ENCODE assay signal across 29 cellular contexts in the genomic region with DNA sequence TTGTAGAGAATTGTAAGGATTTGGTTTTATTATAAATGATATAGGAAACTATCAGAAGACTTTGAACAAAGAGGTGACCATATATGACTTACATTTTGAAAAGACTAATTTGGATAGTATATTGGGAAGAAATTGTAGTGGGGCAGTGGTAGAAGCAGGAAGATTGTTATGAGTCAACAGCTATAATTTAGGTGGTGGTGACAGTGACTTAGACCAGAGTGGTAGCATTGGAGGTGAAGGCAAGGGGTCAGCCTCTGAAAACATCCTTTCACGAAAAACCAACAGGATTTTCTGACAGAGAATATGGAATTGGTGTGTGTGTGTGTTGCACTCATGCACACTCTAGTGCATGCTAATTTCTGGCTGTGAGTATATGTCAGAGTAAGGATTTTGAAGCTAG. TPM values are rescaled to one million over a fixed set of nuclear protein-coding genes. Genes with fewer than 3 reads are reported as not detected.
DNase-seq lines count a peak whose midpoint lies in the region; ATAC-seq lines count a peak whose summit lies in the region.
"Had no signal": no experiment of that assay in that cellular context is flagged by ENCODE, and none has a peak within 500 bp of the region (broad histone marks: within the 10 kb centered on the region; RNA-seq: fewer than 3 reads in every experiment).

No MANE protein-coding gene starts in this region.

- ATAC-seq in GM18498 (IDR thresholded peaks at IDR 0.05; ENCODE audit: unreplicated experiment) (peak; percentile 58), GM19438 (IDR thresholded peaks at IDR 0.05; ENCODE audit: low read depth, unreplicated experiment) (peak; percentile 62), HG02884 (IDR thresholded peaks at IDR 0.05; ENCODE audit: unreplicated experiment) (peak; percentile 53), HG03196 (IDR thresholded peaks at IDR 0.05; ENCODE audit: unreplicated experiment) (no peak), GM19467 (IDR thresholded peaks at IDR 0.05; ENCODE audit: unreplicated experiment) (no peak), GM18517 (IDR thresholded peaks at IDR 0.05; ENCODE audit: unreplicated experiment) (no peak)
- ATAC-seq: activated CD8-positive, alpha-beta T cell treated with anti-CD3 and anti-CD28 coated beads for 36 hours; heart right ventricle; left lobe of liver; natural killer cell treated with Interleukin-12 subunit alpha and Interleukin-12 subunit beta and Interleukin-15 and Interleukin-18, amount 100 ng/mL, for 72 hours; sciatic nerve; SK-N-SH treated with all-trans-retinoic acid at 6 μM for 48 hours had no signal

- DNase-seq in HT1080 (ENCODE audit: low read depth), result peak; percentile 36
- DNase-seq in HuH-7.5 (ENCODE audit: low spot score), result no peak
- DNase-seq: activated B cell treated with CpG ODN at 0.5 μM for 24 hours; activated CD8-positive, alpha-beta T cell treated with anti-CD3 and anti-CD28 coated beads for 36 hours; activated naive CD4-positive, alpha-beta T cell treated with anti-CD3 and anti-CD28 coated beads, Interleukin-2, amount 50 U/mL, for 16 hours; activated T-cell treated with anti-CD3 and anti-CD28 coated beads, Interleukin-2, amount 50 U/mL, for 1 hour; anterior cingulate cortex; C1 segment of cervical spinal cord; dermis blood vessel endothelial cell; H9; heart right ventricle; NCI-H1417 treated with DMSO at 0.1 percent for 48 hours; NCI-H526; RPMI8226; stimulated activated CD4-positive, alpha-beta T cell treated with anti-CD3 and anti-CD28 coated beads, Interleukin-15, amount 100 ng/mL, for 24 hours had no signal

RNA-seq across cellular contexts. Expression of a gene that starts 8.1 kb away (rescaled TPM):
- 157 and 165 TPM in 2 replicates for total RNA-seq in HT1080 (2014; rRNA removed; shearing (Covaris generic))
- 30.9 and 36.2 TPM in 2 replicates for polyA plus RNA-seq in HT1080 (2015; cell fraction: cytosol; rRNA removed)
- polyA plus RNA-seq in HT1080 (2015; cell fraction: nucleus; rRNA removed), result 5.4 and 8.7 TPM in 2 replicates
- total RNA-seq: activated B cell treated with CpG ODN at 0.5 μM for 24 hours; activated CD8-positive, alpha-beta T cell treated with anti-CD3 and anti-CD28 coated beads for 36 hours; cardiac septum; dermis blood vessel endothelial cell; endothelial cell of umbilical vein; H9; heart right ventricle; MCF 10A; natural killer cell treated with Interleukin-12 subunit alpha and Interleukin-12 subunit beta and Interleukin-15 and Interleukin-18, amount 100 ng/mL, for 72 hours; sciatic nerve had no signal
- polyA plus RNA-seq: heart right ventricle had no signal

RNA-seq across cellular contexts. Expression of a gene that starts 23.2 kb away (rescaled TPM):
- total RNA-seq in HT1080 (2014; rRNA removed; shearing (Covaris generic)), result 15.1 and 19.5 TPM in 2 replicates
- polyA plus RNA-seq in HT1080 (2015; cell fraction: cytosol; rRNA removed), result 0.58 and 0.93 TPM in 2 replicates
- 1.7 TPM in 1 of 2 replicates, not detected in the other for polyA plus RNA-seq in HT1080 (2015; cell fraction: nucleus; rRNA removed)
- total RNA-seq: activated B cell treated with CpG ODN at 0.5 μM for 24 hours; activated CD8-positive, alpha-beta T cell treated with anti-CD3 and anti-CD28 coated beads for 36 hours; dermis blood vessel endothelial cell; endothelial cell of umbilical vein; H9; MCF 10A; natural killer cell treated with Interleukin-12 subunit alpha and Interleukin-12 subunit beta and Interleukin-15 and Interleukin-18, amount 100 ng/mL, for 72 hours; suprapubic skin had no signal

RNA-seq across cellular contexts. Expression of a gene that starts 23.9 kb away (rescaled TPM):
- total RNA-seq in HT1080 (2014; rRNA removed; shearing (Covaris generic)), result 21.5 and 33.4 TPM in 2 replicates
- 6.4 and 7.1 TPM in 2 replicates for polyA plus RNA-seq in HT1080 (2015; cell fraction: cytosol; rRNA removed)
- polyA plus RNA-seq in HT1080 (2015; cell fraction: nucleus; rRNA removed), result 2.6 and 3.5 TPM in 2 replicates
- total RNA-seq: activated B cell treated with CpG ODN at 0.5 μM for 24 hours; activated CD8-positive, alpha-beta T cell treated with anti-CD3 and anti-CD28 coated beads for 36 hours; cardiac septum; dermis blood vessel endothelial cell; endothelial cell of umbilical vein; H9; heart right ventricle; left lobe of liver; MCF 10A; natural killer cell treated with Interleukin-12 subunit alpha and Interleukin-12 subunit beta and Interleukin-15 and Interleukin-18, amount 100 ng/mL, for 72 hours; suprapubic skin had no signal
- polyA plus RNA-seq: heart right ventricle had no signal

RNA-seq across cellular contexts. Expression of a gene that starts 28.1 kb away (rescaled TPM):
- total RNA-seq in HT1080 (2014; rRNA removed; shearing (Covaris generic)), result 0.31 TPM in 1 of 2 replicates, not detected in the other
- polyA plus RNA-seq in HT1080 (2015; cell fraction: cytosol; rRNA removed), result not detected in 2 replicates
- polyA plus RNA-seq in HT1080 (2015; cell fraction: nucleus; rRNA removed), result not detected in 2 replicates
- total RNA-seq: activated B cell treated with CpG ODN at 0.5 μM for 24 hours; activated CD8-positive, alpha-beta T cell treated with anti-CD3 and anti-CD28 coated beads for 36 hours; cardiac septum; dermis blood vessel endothelial cell; endothelial cell of umbilical vein; H9; MCF 10A; natural killer cell treated with Interleukin-12 subunit alpha and Interleukin-12 subunit beta and Interleukin-15 and Interleukin-18, amount 100 ng/mL, for 72 hours; suprapubic skin had no signal

RNA-seq across cellular contexts. Expression of a gene that starts 43.5 kb away (rescaled TPM):
- not detected in 2 replicates for total RNA-seq in HT1080 (2014; rRNA removed; shearing (Covaris generic))
- polyA plus RNA-seq in HT1080 (2015; cell fraction: cytosol; rRNA removed), result not detected in 2 replicates
- not detected in 2 replicates for polyA plus RNA-seq in HT1080 (2015; cell fraction: nucleus; rRNA removed)
- total RNA-seq: activated B cell treated with CpG ODN at 0.5 μM for 24 hours; activated CD8-positive, alpha-beta T cell treated with anti-CD3 and anti-CD28 coated beads for 36 hours; dermis blood vessel endothelial cell; endothelial cell of umbilical vein; H9; MCF 10A; natural killer cell treated with Interleukin-12 subunit alpha and Interleukin-12 subunit beta and Interleukin-15 and Interleukin-18, amount 100 ng/mL, for 72 hours; suprapubic skin had no signal
- polyA plus RNA-seq: endothelial cell of umbilical vein, heart right ventricle had no signal

Comparison
In these comparisons a context has a peak if more than half of its experiments do, and no peak if none do; other contexts are left out.
1. ATAC-seq: peak in GM18498 (single experiment), GM19438 (single experiment) and HG02884 (single experiment); none in HG03196 (single experiment), GM19467 (single experiment) and GM18517 (single experiment).